In the genomic region with DNA sequence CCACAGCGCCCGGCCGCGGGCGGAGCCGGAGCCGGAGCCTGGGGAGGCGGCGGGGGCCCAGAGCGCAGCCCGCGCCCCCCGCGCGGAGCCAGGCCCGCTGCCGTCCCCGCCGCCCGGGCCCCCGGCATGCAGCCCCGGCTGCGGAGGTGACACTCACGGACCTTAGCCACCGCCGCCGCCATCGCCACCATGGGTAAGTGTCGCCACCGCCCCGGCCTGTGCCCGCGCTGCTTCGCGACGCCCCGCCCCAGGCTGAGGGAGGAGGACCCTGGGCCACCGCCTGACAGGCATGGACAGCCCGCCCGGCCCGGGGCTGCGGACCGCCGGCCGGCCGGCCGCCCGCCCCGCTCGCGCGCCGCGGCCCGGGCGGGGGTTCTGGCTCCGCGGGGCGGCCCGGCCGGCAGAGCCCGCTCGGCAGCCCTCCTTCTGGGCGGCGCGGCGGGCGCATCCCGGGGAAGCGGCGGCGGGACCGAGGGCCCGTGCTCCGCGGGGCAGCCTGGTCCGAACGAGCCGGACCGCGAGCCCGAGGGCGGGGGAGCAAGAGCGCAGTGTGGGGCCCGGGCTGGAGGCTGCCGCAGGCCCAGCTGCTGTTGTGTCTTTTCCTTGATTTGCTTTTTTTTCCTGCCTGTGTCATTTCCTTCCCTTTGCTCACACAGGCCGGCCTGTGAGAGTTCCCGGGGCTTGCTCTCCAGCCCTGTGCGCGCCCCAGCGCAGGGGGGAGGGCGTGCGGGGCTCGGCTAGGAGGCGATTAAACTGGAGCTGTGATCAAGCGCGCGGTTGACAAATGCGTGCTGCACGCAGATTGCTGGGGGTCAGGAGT, we compare ENCODE assay signal across 8 cellular contexts. TPM values are rescaled to one million over a fixed set of nuclear protein-coding genes. Genes with fewer than 3 reads are reported as not detected.
DNase-seq lines count a peak whose midpoint lies in the region; ATAC-seq and TF ChIP-seq lines count a peak whose summit lies in the region.

No MANE protein-coding gene starts in this region.

- H3K36me3 ChIP-seq in GM06990 (ENCODE audit: control insufficient read depth, insufficient read depth, low read length): no peaks in the 10 kb centered on the region
- H3K36me3 ChIP-seq in HAP-1 (replicated peaks): no peaks in the 10 kb centered on the region
- no peaks in the 10 kb centered on the region for H3K36me3 ChIP-seq in MG63
- H3K36me3 ChIP-seq in brain microvascular endothelial cell (replicated peaks): no peaks in the 10 kb centered on the region
- no peaks in the 10 kb centered on the region for H3K36me3 ChIP-seq in iPS-18a (ENCODE audit: control insufficient read depth, low read depth, low read length)

- intact Hi-C loops in sciatic nerve (cut with DNase I): no loop called here

- H3K4me3 ChIP-seq in GM06990 (replicated peaks; ENCODE audit: low read depth, low read length) (peak overlapping the region; percentile 85), HAP-1 (peak overlapping the region; percentile 56), MG63 (peak overlapping the region; percentile 70), brain microvascular endothelial cell (ENCODE audit: low read depth, low read length) (peak overlapping the region; percentile 72), iPS-18a (ENCODE audit: low read length) (peak overlapping the region; percentile 80)

- H3K9me3 ChIP-seq in HAP-1 (no peaks in the 10 kb centered on the region), MG63 (no peaks in the 10 kb centered on the region), iPS-18a (ENCODE audit: control insufficient read depth, low read depth, low read length) (no peaks in the 10 kb centered on the region)

- DNase-seq in GM06990 (ENCODE audit: extremely low read depth, insufficient read length) (peak; percentile 64), HAP-1 (ENCODE audit: low spot score in 2 of 2) (peak; percentile 29 to 75), MG63 (peak; percentile 78), UCSD-AML1 (lab: John Stamatoyannopoulos, UW; ENCODE audit: unreplicated experiment) (peak; percentile 69), brain microvascular endothelial cell (peak; percentile 45), sciatic nerve (ENCODE audit: low spot score) (peak; percentile 84)

- H3K27ac ChIP-seq in brain microvascular endothelial cell: peak overlapping the region; percentile 44
- no peak overlapping the region for H3K27ac ChIP-seq in iPS-18a (ENCODE audit: low read length)

- peaks cover 9% of the 10 kb centered on the region for H3K4me1 ChIP-seq in HAP-1
- peaks cover 10% of the 10 kb centered on the region for H3K4me1 ChIP-seq in iPS-18a (ENCODE audit: control insufficient read depth, low read depth, low read length)

- in situ Hi-C loops in HAP-1 (cut with MboI; ENCODE audit: low sequenced_read_pairs): no loop called here
- in situ Hi-C loops in brain microvascular endothelial cell (cut with HindIII; ENCODE audit: low pct_ligation_motif_present, low sequenced_read_pairs): no loop called here

- H3K9ac ChIP-seq in iPS-18a (ENCODE audit: low read length): peak overlapping the region; percentile 51

- ATAC-seq in sciatic nerve (no peak), esophagus mucosa (no peak)

- H3K27me3 ChIP-seq in GM06990 (replicated peaks; ENCODE audit: control insufficient read depth, insufficient read depth, low read length) (no peaks in the 10 kb centered on the region), HAP-1 (ENCODE audit: low read depth) (no peaks in the 10 kb centered on the region), MG63 (no peaks in the 10 kb centered on the region), brain microvascular endothelial cell (replicated peaks) (no peaks in the 10 kb centered on the region), iPS-18a (ENCODE audit: control insufficient read depth, insufficient read depth, low read length) (no peaks in the 10 kb centered on the region)

- TF ChIP-seq CTCF in GM06990 (IDR thresholded peaks at IDR 0.05; ENCODE audit: insufficient read depth, low read length, poor library complexity, severe bottlenecking) (no peak), brain microvascular endothelial cell (IDR thresholded peaks at IDR 0.05; ENCODE audit: low read depth, low read length, missing control alignments) (no peak)

RNA-seq across cellular contexts. Expression of gene MAP3K3, which starts 0.6 kb away (rescaled TPM):
- 10.2 and 12.9 TPM in 2 replicates for total RNA-seq in MG63 (2014; rRNA removed; shearing (Covaris generic); ENCODE audit: low replicate concordance)
- 63.4 TPM for total RNA-seq in sciatic nerve
- 9.2 TPM for total RNA-seq in esophagus mucosa

RNA-seq across cellular contexts. Expression of gene TACO1, which starts 22.1 kb away (rescaled TPM):
- total RNA-seq in MG63 (2014; rRNA removed; shearing (Covaris generic); ENCODE audit: low replicate concordance): 22.2 and 42.3 TPM in 2 replicates
- 12.2 TPM for total RNA-seq in sciatic nerve
- total RNA-seq in esophagus mucosa: 18.0 TPM
